ENCODE assay signal across 13 cellular contexts in genomic region chr2:99571609-99572344, GRCh38.
DNase-seq lines count a peak whose midpoint lies in the region; FAIRE-seq and TF ChIP-seq lines count a peak whose summit lies in the region.
"Had no signal": no experiment of that assay in that cellular context is flagged by ENCODE, and none has a peak within 500 bp of the region (broad histone marks: within the 10 kb centered on the region; RNA-seq: fewer than 3 reads in every experiment).

No MANE protein-coding gene starts in this region.

- H3K9me3 ChIP-seq in testis = no peaks in the 10 kb centered on the region
- H3K9me3 ChIP-seq: right atrium auricular region had no signal

- FAIRE-seq in GM12892 (lab: Jason Lieb, UNC) = no peak
- FAIRE-seq: A204.1 had no signal

- intact Hi-C loops in testis (cut with DNase I; ENCODE audit: low total_unique reads) = no loop called here

- H3K36me3 ChIP-seq in testis (ENCODE audit: low read depth, missing control alignments) = no peaks in the 10 kb centered on the region
- H3K36me3 ChIP-seq: right atrium auricular region had no signal

- no peaks in the 10 kb centered on the region for H3K4me1 ChIP-seq in testis

- H3K27ac ChIP-seq in cingulate gyrus (ENCODE audit: low read depth, low read length) (peak overlapping the region; percentile 42), testis (no peak overlapping the region)
- H3K27ac ChIP-seq: coronary artery had no signal

- no peak overlapping the region for H3K4me3 ChIP-seq in testis
- H3K4me3 ChIP-seq: right atrium auricular region had no signal

- no peak for TF ChIP-seq POLR2A in testis (IDR thresholded peaks at IDR 0.05)
- no peak for TF ChIP-seq POLR2A in GM12892 (IDR thresholded peaks at IDR 0.05; ENCODE audit: low read depth, low read length)

- 83 to 90% methylated on average over 5 of the region's 5 CpGs for whole genome bisulfite sequencing in testis, 2 donors

- H3K27me3 ChIP-seq in testis = no peaks in the 10 kb centered on the region
- H3K27me3 ChIP-seq: right atrium auricular region had no signal

- DNase-seq in A172 (ENCODE audit: low spot score) (peak; percentile 42), M059J (ENCODE audit: low read depth) (peak; percentile 53), NCI-H2171 treated with DMSO at 0.1 percent for 48 hours (lab: John Stamatoyannopoulos, UW) (peak; percentile 99), GM19238 (ENCODE audit: insufficient read length, low spot score) (no peak), NCI-H1048 (lab: John Stamatoyannopoulos, UW) (no peak), testis (no peak), GM12892 (ENCODE audit: insufficient read length) (no peak)
- DNase-seq: activated CD8-positive, alpha-beta memory T cell treated with anti-CD3 and anti-CD28 coated beads, Interleukin-2, amount 50 U/mL, for 4 hours; IMR-90 had no signal

- TF ChIP-seq CTCF in testis (IDR thresholded peaks at IDR 0.05) = no peak

Comparison
In these comparisons a context has a peak if more than half of its experiments do, and no peak if none do; other contexts are left out.
1. DNase-seq: peak in A172 (single experiment), M059J (single experiment) and NCI-H2171 treated with DMSO at 0.1 percent for 48 hours (single experiment); none in GM19238 (single experiment), NCI-H1048 (single experiment), testis (single experiment) and GM12892 (single experiment).